10 cellular contexts compared by ENCODE assay signal in genomic region chr16:1763521-1764511, GRCh38. TPM values are rescaled to one million over a fixed set of nuclear protein-coding genes. Genes with fewer than 3 reads are reported as not detected.
DNase-seq lines count a peak whose midpoint lies in the region; ATAC-seq and TF ChIP-seq lines count a peak whose summit lies in the region.
"Had no signal": no experiment of that assay in that cellular context is flagged by ENCODE, and none has a peak within 500 bp of the region (broad histone marks: within the 10 kb centered on the region; RNA-seq: fewer than 3 reads in every experiment).

No MANE protein-coding gene starts in this region.

- H3K36me3 ChIP-seq in esophagus muscularis mucosa (peaks cover 47 to 100% (median 98%) of the 10 kb centered on the region in 4 donors), neural progenitor cell (no peaks in the 10 kb centered on the region)

- no peaks in the 10 kb centered on the region for H3K9me3 Mint-ChIP-seq in neural progenitor cell

- no peaks in the 10 kb centered on the region for H3K4me1 Mint-ChIP-seq in neural progenitor cell

- in situ Hi-C loops in G401 (cut with HindIII; ENCODE audit: low sequenced_read_pairs): no loop called here

- H3K4me3 Mint-ChIP-seq in neural progenitor cell: no peak overlapping the region

- H3K27ac Mint-ChIP-seq in neural progenitor cell: no peak overlapping the region

- TF ChIP-seq CTCF in esophagus muscularis mucosa (IDR thresholded peaks at IDR 0.05): peak; percentile 6 to 45 (median 18)
- TF ChIP-seq CTCF in neural progenitor cell (IDR thresholded peaks at IDR 0.05): peak; percentile 69

- peaks cover 3% of the 10 kb centered on the region for H3K36me3 Mint-ChIP-seq in neural progenitor cell

- peaks cover 8% of the 10 kb centered on the region for H3F3A ChIP-seq in neural progenitor cell (ENCODE audit: low read depth)

- intact Hi-C loops in esophagus muscularis mucosa (cut with DNase I): no loop called here

- peak overlapping the region; percentile 11 for H3K4me2 ChIP-seq in neural progenitor cell

- H3K9me3 ChIP-seq in esophagus muscularis mucosa: no peaks in the 10 kb centered on the region
- H3K9me3 ChIP-seq in neural progenitor cell (ENCODE audit: low read depth): no peaks in the 10 kb centered on the region

- H3K27ac ChIP-seq in esophagus muscularis mucosa (replicated peaks in 1 of 4): peak overlapping the region in 1 of 4 donors; percentile 39
- no peak overlapping the region for H3K27ac ChIP-seq in neural progenitor cell

- no peak overlapping the region for H2AFZ ChIP-seq in neural progenitor cell (replicated peaks)

- ATAC-seq in HG03159 (IDR thresholded peaks at IDR 0.05; ENCODE audit: unreplicated experiment) (no peak), HG03521 (IDR thresholded peaks at IDR 0.05; ENCODE audit: unreplicated experiment) (no peak)

- H3K4me1 ChIP-seq in esophagus muscularis mucosa (peaks cover 0 to 14% (median 9%) of the 10 kb centered on the region in 4 donors), neural progenitor cell (no peaks in the 10 kb centered on the region)

- DNase-seq in G401 (ENCODE audit: low spot score): peak; percentile 75
- DNase-seq in NCI-H69 (lab: John Stamatoyannopoulos, UW): peak; percentile 26
- DNase-seq in esophagus muscularis mucosa (ENCODE audit: extremely low spot score): no peak
- peak; percentile 82 for DNase-seq in neural progenitor cell (ENCODE audit: low spot score)
- no peak for DNase-seq in stimulated activated naive CD4-positive, alpha-beta T cell (lab: John Stamatoyannopoulos, UW)
- no peak for DNase-seq in occipital lobe (lab: John Stamatoyannopoulos, UW)
- DNase-seq: stimulated activated CD4-positive, alpha-beta T cell treated with anti-CD3 and anti-CD28 coated beads, Interleukin-4, amount 100 ng/mL, for 4 hours had no signal

- H3K4me3 ChIP-seq in esophagus muscularis mucosa (no peak overlapping the region), neural progenitor cell (no peak overlapping the region)
- H3K4me3 ChIP-seq: lung had no signal

- H3K9ac ChIP-seq in neural progenitor cell: no peak overlapping the region

- peaks cover 18% of the 10 kb centered on the region for H4K20me1 ChIP-seq in neural progenitor cell (ENCODE audit: low read depth)

- no peaks in the 10 kb centered on the region for H3K27me3 ChIP-seq in esophagus muscularis mucosa
- no peaks in the 10 kb centered on the region for H3K27me3 ChIP-seq in neural progenitor cell

- peaks cover 4% of the 10 kb centered on the region for H3K27me3 Mint-ChIP-seq in neural progenitor cell (ENCODE audit: insufficient read depth, low read depth)

- no peak for TF ChIP-seq POLR2A in esophagus muscularis mucosa (IDR thresholded peaks at IDR 0.05; ENCODE audit: low read depth)

- H3K79me2 ChIP-seq in neural progenitor cell (ENCODE audit: low read depth): no peaks in the 10 kb centered on the region

- TF ChIP-seq EP300 in esophagus muscularis mucosa (IDR thresholded peaks at IDR 0.05): no peak

- WGBS in esophagus muscularis mucosa: 71% methylated on average over 58 of the region's 81 CpGs

RNA-seq across cellular contexts. Expression of gene NME3, which starts 7.5 kb away (rescaled TPM):
- 64.4 and 76.9 TPM in 2 replicates for total RNA-seq in G401 (2014; rRNA removed; shearing (Covaris generic))
- total RNA-seq in esophagus muscularis mucosa (100 to 1,000 TPM in 1 of 4 donors, 10 to 100 TPM in 3; 64.8 to 101 (median 83.7) TPM), neural progenitor cell (ENCODE audit: low replicate concordance) (15.6 and 42.5 TPM in 2 replicates), occipital lobe (26.2 TPM)

RNA-seq across cellular contexts. Expression of gene EME2, which starts 8.8 kb away (rescaled TPM):
- total RNA-seq in G401 (2014; rRNA removed; shearing (Covaris generic)): 10.4 and 10.6 TPM in 2 replicates
- 10 to 100 TPM in 1 of 4 donors, 1 to 10 TPM in 3; 5.5 to 10.4 (median 6.5) TPM for total RNA-seq in esophagus muscularis mucosa
- total RNA-seq in neural progenitor cell (ENCODE audit: low replicate concordance): 2.3 and 10.3 TPM in 2 replicates
- total RNA-seq in occipital lobe: 6.9 TPM

RNA-seq across cellular contexts. Expression of gene MRPS34, which starts 9.1 kb away (rescaled TPM):
- total RNA-seq in G401 (2014; rRNA removed; shearing (Covaris generic)): 276 and 281 TPM in 2 replicates
- total RNA-seq in esophagus muscularis mucosa: 10 to 100 TPM; 47.1 to 75.2 (median 64.2) TPM
- 48.4 and 108 TPM in 2 replicates for total RNA-seq in neural progenitor cell (ENCODE audit: low replicate concordance)
- total RNA-seq in occipital lobe: 30.6 TPM

RNA-seq across cellular contexts. Expression of gene SPSB3, which starts 18.6 kb away (rescaled TPM):
- total RNA-seq in G401 (2014; rRNA removed; shearing (Covaris generic)): 14.0 and 27.3 TPM in 2 replicates
- 100 to 1,000 TPM in 1 of 4 donors, 10 to 100 TPM in 3; 69.1 to 101 (median 78.6) TPM for total RNA-seq in esophagus muscularis mucosa
- 18.7 and 53.4 TPM in 2 replicates for total RNA-seq in neural progenitor cell (ENCODE audit: low replicate concordance)
- total RNA-seq in occipital lobe: 60.5 TPM

RNA-seq across cellular contexts. Expression of gene NUBP2, which starts 18.9 kb away (rescaled TPM):
- 128 and 160 TPM in 2 replicates for total RNA-seq in G401 (2014; rRNA removed; shearing (Covaris generic))
- total RNA-seq in esophagus muscularis mucosa (10 to 100 TPM; 82.7 to 93.8 (median 87.6) TPM), neural progenitor cell (ENCODE audit: low replicate concordance) (22.8 and 77.7 TPM in 2 replicates), occipital lobe (37.9 TPM)

Comparison
In these comparisons a context has a peak if more than half of its experiments do, and no peak if none do; other contexts are left out.
1. DNase-seq: peak in G401 (single experiment), NCI-H69 (single experiment) and neural progenitor cell (single experiment); none in esophagus muscularis mucosa (single experiment), stimulated activated naive CD4-positive, alpha-beta T cell (0 of 6) and occipital lobe (single experiment).